ENCODE assay signal across 8 cellular contexts in the genomic region with DNA sequence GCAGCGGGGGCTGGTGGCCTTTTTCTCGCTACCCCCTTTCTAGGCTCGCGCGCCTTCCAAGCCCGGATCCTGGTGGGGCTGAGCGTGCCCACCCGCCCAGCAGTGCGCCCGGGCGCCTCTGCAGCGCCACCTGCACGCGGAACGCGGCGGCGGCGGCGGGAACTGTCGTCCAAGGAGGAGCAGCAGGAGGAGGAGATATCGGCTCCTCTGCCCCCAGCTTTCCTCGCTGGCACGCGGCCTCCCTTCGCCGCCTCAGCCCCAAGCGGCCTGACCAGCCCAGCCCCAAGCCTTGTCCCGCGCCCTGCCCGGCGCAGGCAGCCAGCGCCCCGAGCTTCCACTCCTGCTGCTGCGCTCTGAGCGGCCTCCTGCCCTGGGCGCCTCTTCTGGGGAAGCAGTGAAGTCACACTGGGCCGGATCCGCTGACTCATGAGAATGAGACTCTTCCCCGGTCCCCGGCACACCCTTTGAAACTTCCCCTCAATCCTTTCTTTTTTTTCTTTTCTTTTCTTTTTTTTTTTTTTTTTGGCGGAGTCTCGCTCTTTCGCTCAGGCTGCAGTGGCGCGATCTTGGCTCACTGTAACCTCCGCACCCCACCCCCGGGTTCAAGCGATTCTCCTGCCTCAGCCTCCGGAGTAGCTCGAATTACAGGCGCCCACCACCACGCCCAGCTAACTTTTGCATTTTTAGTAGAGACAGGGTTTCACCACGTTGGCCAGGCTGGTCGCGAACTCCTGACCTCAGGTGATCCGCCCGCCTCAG. TPM values are rescaled to one million over a fixed set of nuclear protein-coding genes. Genes with fewer than 3 reads are reported as not detected.
DNase-seq lines count a peak whose midpoint lies in the region; ATAC-seq, FAIRE-seq and TF ChIP-seq lines count a peak whose summit lies in the region.

No MANE protein-coding gene starts in this region.

- H3K4me1 ChIP-seq in astrocyte (ENCODE audit: insufficient read depth, low read length) = peaks cover 26% of the 10 kb centered on the region

- no peak for FAIRE-seq in astrocyte (lab: Jason Lieb, UNC)

- no peaks in the 10 kb centered on the region for H4K20me1 ChIP-seq in astrocyte (ENCODE audit: insufficient read depth, low read length)

- peak overlapping the region; percentile 82 for H3K4me2 ChIP-seq in astrocyte (ENCODE audit: low read length)

- peak overlapping the region; percentile 41 for H2AFZ ChIP-seq in astrocyte (ENCODE audit: low read depth, low read length)

- H3K27ac Mint-ChIP-seq in CD14-positive monocyte (peak overlapping the region; percentile 78 to 96 (median 91)), astrocyte (ENCODE audit: unreplicated experiment) (peak overlapping the region; percentile 75)

- H3K9me3 Mint-ChIP-seq in CD14-positive monocyte (no peaks in the 10 kb centered on the region), astrocyte (ENCODE audit: unreplicated experiment) (no peaks in the 10 kb centered on the region)

- peak overlapping the region; percentile 38 for H3K27ac ChIP-seq in astrocyte (ENCODE audit: low read depth, low read length)

- peak overlapping the region; percentile 67 for H3K9ac ChIP-seq in astrocyte (ENCODE audit: low read length)

- no peaks in the 10 kb centered on the region for H3K36me3 ChIP-seq in astrocyte (ENCODE audit: insufficient read depth, low read length)

- H3K79me2 ChIP-seq in astrocyte (ENCODE audit: insufficient read depth, low read length) = no peaks in the 10 kb centered on the region

- H3K36me3 Mint-ChIP-seq in CD14-positive monocyte = peaks cover 13 to 14% of the 10 kb centered on the region in 2 donors
- peaks cover 2% of the 10 kb centered on the region for H3K36me3 Mint-ChIP-seq in astrocyte (ENCODE audit: low read depth, unreplicated experiment)

- ATAC-seq in GM19455 (IDR thresholded peaks at IDR 0.05; ENCODE audit: unreplicated experiment) (peak; percentile 74), sciatic nerve (peak; percentile 86)

- H3K27me3 Mint-ChIP-seq in CD14-positive monocyte (ENCODE audit: low read depth in 3 of 3) = peaks cover 2 to 22% (median 3%) of the 10 kb centered on the region in 3 donors
- H3K27me3 Mint-ChIP-seq in astrocyte (ENCODE audit: low read depth, unreplicated experiment) = no peaks in the 10 kb centered on the region

- DNase-seq in CD14-positive monocyte (ENCODE audit: low spot score) (peak; percentile 72), HT-29 (ENCODE audit: low spot score) (peak; percentile 72), T-helper 1 cell (peak; percentile 32 to 66 (median 60)), astrocyte (ENCODE audit: low read depth) (peak; percentile 62), hippocampal formation (lab: John Stamatoyannopoulos, UW) (peak; percentile 33 to 52), sciatic nerve (ENCODE audit: low spot score) (peak; percentile 84), NCI-H1105 treated with DMSO at 0.1 percent for 48 hours (lab: John Stamatoyannopoulos, UW) (no peak)

- H3K4me3 ChIP-seq in astrocyte (ENCODE audit: insufficient read depth, low read depth, low read length) = peak overlapping the region; percentile 33

- H3K27me3 ChIP-seq in astrocyte (ENCODE audit: insufficient read depth, low read length) = no peaks in the 10 kb centered on the region

- H3K9me3 ChIP-seq in astrocyte (ENCODE audit: insufficient read depth, low read depth, low read length) = no peaks in the 10 kb centered on the region

- H3K4me1 Mint-ChIP-seq in CD14-positive monocyte = peaks cover 30% of the 10 kb centered on the region
- peaks cover 13% of the 10 kb centered on the region for H3K4me1 Mint-ChIP-seq in astrocyte (ENCODE audit: low read depth, unreplicated experiment)

- TF ChIP-seq CTCF in CD14-positive monocyte (IDR thresholded peaks at IDR 0.05) (peak; percentile 80), astrocyte (IDR thresholded peaks at IDR 0.05; ENCODE audit: insufficient read depth, low read depth, low read length) (no peak)

- intact Hi-C loops in CD14-positive monocyte (cut with micrococcal nuclease) = loop anchor here (2.0 to 5.0 kb wide), 2 partner anchors 39 to 40 kb away; no protein-coding TSS in a partner anchor
- intact Hi-C loops in sciatic nerve (cut with DNase I) = no loop called here

- peak overlapping the region; percentile 79 to 84 for H3K4me3 Mint-ChIP-seq in CD14-positive monocyte
- H3K4me3 Mint-ChIP-seq in astrocyte (ENCODE audit: unreplicated experiment) = peak overlapping the region; percentile 8

RNA-seq across cellular contexts. Expression of gene ELF4, which starts 10.6 kb away (rescaled TPM):
- polyA plus RNA-seq in CD14-positive monocyte = 10 to 100 TPM; 10.4 to 20.5 TPM
- 39.8 and 42.4 TPM in 2 replicates for total RNA-seq in HT-29 (2014; rRNA removed; shearing (Covaris generic))
- total RNA-seq in astrocyte (30.5 and 31.2 TPM in 2 replicates), sciatic nerve (15.3 TPM)

RNA-seq across cellular contexts. Expression of gene AIFM1, which starts 44.7 kb away (rescaled TPM):
- polyA plus RNA-seq in CD14-positive monocyte = 10 to 100 TPM; 18.6 to 19.1 TPM
- total RNA-seq in HT-29 (2014; rRNA removed; shearing (Covaris generic)) = 28.4 and 39.7 TPM in 2 replicates
- 38.1 and 39.6 TPM in 2 replicates for total RNA-seq in astrocyte
- total RNA-seq in sciatic nerve = 15.7 TPM

RNA-seq across cellular contexts. Expression of gene RAB33A, which starts 50.8 kb away (rescaled TPM):
- polyA plus RNA-seq in CD14-positive monocyte = 1 to 10 TPM in 1 of 2 donors, under 1 TPM in 1; 0.13 to 1.6 TPM
- not detected in 2 replicates for total RNA-seq in HT-29 (2014; rRNA removed; shearing (Covaris generic))
- total RNA-seq in astrocyte = 1.7 and 1.9 TPM in 2 replicates
- not detected for total RNA-seq in sciatic nerve
